23 cellular contexts compared by ENCODE assay signal in the genomic region with DNA sequence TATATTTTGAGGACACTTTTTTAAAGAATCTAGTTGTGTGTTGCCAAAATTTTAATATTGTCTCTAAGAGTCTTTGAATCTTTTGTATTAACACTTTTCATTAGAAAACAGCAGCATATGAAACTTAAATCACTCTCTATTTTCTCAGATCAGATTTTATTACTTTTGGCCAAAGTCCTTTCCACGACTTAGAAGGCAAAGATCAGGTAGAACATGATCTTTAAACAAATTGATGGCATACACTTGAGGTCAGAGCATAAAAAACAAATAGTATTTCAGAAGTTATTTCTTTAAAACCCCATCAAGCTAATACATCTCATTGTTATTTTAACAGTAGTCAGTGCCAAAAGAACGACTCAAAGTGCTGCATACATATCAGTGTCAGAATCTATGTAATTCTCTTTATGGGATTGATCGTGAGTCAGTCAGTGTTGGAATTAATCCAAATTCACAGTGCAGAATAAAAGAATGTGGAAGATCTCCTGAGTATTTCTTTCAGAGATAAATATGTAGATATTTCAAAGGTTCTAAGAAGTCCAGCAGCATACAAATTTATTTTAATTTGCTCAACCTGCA. TPM values are rescaled to one million over a fixed set of nuclear protein-coding genes. Genes with fewer than 3 reads are reported as not detected.
DNase-seq lines count a peak whose midpoint lies in the region; ATAC-seq and TF ChIP-seq lines count a peak whose summit lies in the region.
"Had no signal": no experiment of that assay in that cellular context is flagged by ENCODE, and none has a peak within 500 bp of the region (broad histone marks: within the 10 kb centered on the region; RNA-seq: fewer than 3 reads in every experiment).

No MANE protein-coding gene starts in this region.

- intact Hi-C loops in MCF 10A (cut with micrococcal nuclease) (no loop called here), breast epithelium (cut with DNase I; ENCODE audit: low total_unique reads) (no loop called here), body of pancreas (cut with DNase I) (no loop called here)

- no peaks in the 10 kb centered on the region for H3K36me3 Mint-ChIP-seq in MCF 10A (ENCODE audit: insufficient read depth, unreplicated experiment)
- H3K36me3 Mint-ChIP-seq: activated naive CD8-positive, alpha-beta T cell treated with anti-CD3 and anti-CD28 coated beads for 36 hours; WTC11 had no signal

- TF ChIP-seq POLR2A in breast epithelium (IDR thresholded peaks at IDR 0.05) (no peak), body of pancreas (IDR thresholded peaks at IDR 0.05) (no peak)

- H3K4me1 ChIP-seq in breast epithelium = no peaks in the 10 kb centered on the region
- no peaks in the 10 kb centered on the region for H3K4me1 ChIP-seq in body of pancreas
- H3K4me1 ChIP-seq: gastrocnemius medialis, left ventricle myocardium inferior, right atrium auricular region, tibial nerve had no signal

- no peak overlapping the region for H3K4me3 Mint-ChIP-seq in MCF 10A (ENCODE audit: unreplicated experiment)
- H3K4me3 Mint-ChIP-seq: activated CD4-positive, alpha-beta memory T cell treated with anti-CD3 and anti-CD28 coated beads, Interleukin-2, amount 10 ng/mL, durations not matched to agents 7 days and 5 days; activated naive CD8-positive, alpha-beta T cell treated with anti-CD3 and anti-CD28 coated beads for 36 hours; activated T-cell treated with anti-CD3 and anti-CD28 coated beads, Interleukin-2, amount 50 U/mL, for 24 hours; T-helper 17 cell; WTC11 had no signal

- 31 to 32% methylated on average over 3 of the region's 3 CpGs for WGBS in body of pancreas, 2 donors

- peak; percentile 8 for DNase-seq in MCF 10A (ENCODE audit: unreplicated experiment)
- no peak for DNase-seq in breast epithelium (ENCODE audit: low spot score in 2 of 2)
- DNase-seq in brain microvascular endothelial cell = peak; percentile 60
- peak; percentile 6 for DNase-seq in fibroblast of villous mesenchyme (ENCODE audit: low read depth)
- DNase-seq in GM19240 (ENCODE audit: insufficient read length, low spot score) = no peak
- no peak for DNase-seq in activated gamma-delta T cell treated with Interleukin-2 at 50 U/mL for 16 hours
- DNase-seq in body of pancreas = no peak
- DNase-seq in NCI-H2029 treated with DMSO at 0.1 percent for 48 hours (lab: John Stamatoyannopoulos, UW) = no peak
- DNase-seq: ACHN; activated CD4-positive, alpha-beta memory T cell treated with anti-CD3 and anti-CD28 coated beads, Interleukin-2, amount 10 ng/mL, durations not matched to agents 7 days and 5 days; activated naive CD8-positive, alpha-beta T cell treated with anti-CD3 and anti-CD28 coated beads for 36 hours; activated T-cell treated with anti-CD3 and anti-CD28 coated beads, Interleukin-2, amount 50 U/mL, for 24 hours; effector memory CD4-positive, alpha-beta T cell; gastrocnemius medialis; left ventricle myocardium inferior; NCI-H1694; NCI-H446 treated with DMSO at 0.1 percent for 48 hours; SIG-M5; stimulated activated naive CD8-positive, alpha-beta T cell treated with anti-CD3 and anti-CD28 coated beads, Interleukin-15, Interleukin-2, amounts not matched to agents 100 U/mL and 50 U/mL, for 24 hours; T-helper 17 cell had no signal

- H3K27me3 ChIP-seq in breast epithelium = peaks cover 0 to 3% of the 10 kb centered on the region in 2 donors
- H3K27me3 ChIP-seq in brain microvascular endothelial cell (replicated peaks) = no peaks in the 10 kb centered on the region
- no peaks in the 10 kb centered on the region for H3K27me3 ChIP-seq in body of pancreas
- H3K27me3 ChIP-seq: gastrocnemius medialis, right atrium auricular region, tibial nerve had no signal

- H3K36me3 ChIP-seq in breast epithelium = no peaks in the 10 kb centered on the region
- H3K36me3 ChIP-seq in brain microvascular endothelial cell (replicated peaks) = no peaks in the 10 kb centered on the region
- H3K36me3 ChIP-seq in body of pancreas (replicated peaks in 1 of 2; ENCODE audit: insufficient read depth in 1 of 2, low read depth in 2 of 2) = no peaks in the 10 kb centered on the region
- H3K36me3 ChIP-seq: gastrocnemius medialis, left ventricle myocardium inferior, right atrium auricular region, tibial nerve had no signal

- POLR2A ChIA-PET in MCF 10A (lab: Yijun Ruan, JAX) = no interaction called here

- H3K9me3 ChIP-seq in breast epithelium (no peaks in the 10 kb centered on the region), body of pancreas (no peaks in the 10 kb centered on the region)
- H3K9me3 ChIP-seq: gastrocnemius medialis, left ventricle myocardium inferior, right atrium auricular region, tibial nerve had no signal

- TF ChIP-seq CTCF in MCF 10A (IDR thresholded peaks at IDR 0.05; ENCODE audit: unreplicated experiment) (no peak), breast epithelium (IDR thresholded peaks at IDR 0.05) (no peak), brain microvascular endothelial cell (IDR thresholded peaks at IDR 0.05; ENCODE audit: low read depth, low read length, missing control alignments) (no peak), fibroblast of villous mesenchyme (IDR thresholded peaks at IDR 0.05; ENCODE audit: insufficient read depth, low read depth, low read length) (no peak), body of pancreas (IDR thresholded peaks at IDR 0.05) (no peak)

- H3K9me3 Mint-ChIP-seq in MCF 10A (ENCODE audit: unreplicated experiment) = no peaks in the 10 kb centered on the region
- H3K9me3 Mint-ChIP-seq: activated T-cell treated with anti-CD3 and anti-CD28 coated beads, Interleukin-2, amount 50 U/mL, for 24 hours had no signal

- in situ Hi-C loops in brain microvascular endothelial cell (cut with HindIII; ENCODE audit: low pct_ligation_motif_present, low sequenced_read_pairs) = no loop called here

- H3K4me1 Mint-ChIP-seq in MCF 10A (ENCODE audit: insufficient read depth, unreplicated experiment) = no peaks in the 10 kb centered on the region
- H3K4me1 Mint-ChIP-seq: activated CD4-positive, alpha-beta memory T cell treated with anti-CD3 and anti-CD28 coated beads, Interleukin-2, amount 10 ng/mL, durations not matched to agents 7 days and 5 days; activated naive CD8-positive, alpha-beta T cell treated with anti-CD3 and anti-CD28 coated beads for 36 hours; T-helper 17 cell; WTC11 had no signal

- H3K27me3 Mint-ChIP-seq in MCF 10A (ENCODE audit: insufficient read depth, unreplicated experiment) = peaks cover 61% of the 10 kb centered on the region
- H3K27me3 Mint-ChIP-seq: activated CD4-positive, alpha-beta memory T cell treated with anti-CD3 and anti-CD28 coated beads, Interleukin-2, amount 10 ng/mL, durations not matched to agents 7 days and 5 days; activated naive CD8-positive, alpha-beta T cell treated with anti-CD3 and anti-CD28 coated beads for 36 hours; activated T-cell treated with anti-CD3 and anti-CD28 coated beads, Interleukin-2, amount 50 U/mL, for 24 hours; T-helper 17 cell had no signal

- CTCF ChIA-PET in MCF 10A (lab: Yijun Ruan, JAX) = no interaction called here

- ATAC-seq in body of pancreas = no peak
- ATAC-seq: gastrocnemius medialis; stimulated activated naive CD8-positive, alpha-beta T cell treated with anti-CD3 and anti-CD28 coated beads, Interleukin-15, Interleukin-2, amounts not matched to agents 100 U/mL and 50 U/mL, for 24 hours; T-helper 17 cell; WTC11 had no signal

- H3K27ac ChIP-seq in breast epithelium (no peak overlapping the region), brain microvascular endothelial cell (no peak overlapping the region), body of pancreas (no peak overlapping the region)
- H3K27ac ChIP-seq: gastrocnemius medialis, left ventricle myocardium inferior, right atrium auricular region, tibial nerve had no signal

- no TSS peak for BruUV-seq in MCF 10A (replicated peaks; lab: Mats Ljungman, UMichigan)

- H3K27ac Mint-ChIP-seq in MCF 10A (ENCODE audit: low read depth, unreplicated experiment) = no peak overlapping the region
- H3K27ac Mint-ChIP-seq: activated CD4-positive, alpha-beta memory T cell treated with anti-CD3 and anti-CD28 coated beads, Interleukin-2, amount 10 ng/mL, durations not matched to agents 7 days and 5 days; activated naive CD8-positive, alpha-beta T cell treated with anti-CD3 and anti-CD28 coated beads for 36 hours; activated T-cell treated with anti-CD3 and anti-CD28 coated beads, Interleukin-2, amount 50 U/mL, for 24 hours; T-helper 17 cell; WTC11 had no signal

- H3K4me3 ChIP-seq in breast epithelium (no peak overlapping the region), brain microvascular endothelial cell (ENCODE audit: low read depth, low read length) (no peak overlapping the region), fibroblast of villous mesenchyme (ENCODE audit: low read depth, low read length) (no peak overlapping the region), body of pancreas (no peak overlapping the region)
- H3K4me3 ChIP-seq: gastrocnemius medialis, left ventricle myocardium inferior, right atrium auricular region, tibial nerve had no signal

RNA-seq across cellular contexts. Expression of gene AGMO, which starts 9.6 kb away (rescaled TPM):
- total RNA-seq in MCF 10A (2022) (not detected in 2 replicates), breast epithelium (1 to 10 TPM; 1.4 to 4.3 (median 1.6) TPM), fibroblast of villous mesenchyme (not detected in 2 replicates), body of pancreas (under 1 TPM in 1 of 2 donors, not detected in 1; 0.52 TPM)
- total RNA-seq: activated CD4-positive, alpha-beta memory T cell treated with anti-CD3 and anti-CD28 coated beads, Interleukin-2, amount 10 ng/mL, durations not matched to agents 7 days and 5 days; activated naive CD8-positive, alpha-beta T cell treated with anti-CD3 and anti-CD28 coated beads for 36 hours; T-helper 17 cell had no signal

Comparison
In these comparisons a context has a peak if more than half of its experiments do, and no peak if none do; other contexts are left out.
1. DNase-seq: peak in MCF 10A (single experiment), brain microvascular endothelial cell (single experiment) and fibroblast of villous mesenchyme (single experiment); none in breast epithelium (0 of 2), GM19240 (single experiment), activated gamma-delta T cell treated with Interleukin-2 at 50 U/mL for 16 hours (single experiment), body of pancreas (0 of 4) and NCI-H2029 treated with DMSO at 0.1 percent for 48 hours (single experiment).